16 cellular contexts compared by ENCODE assay signal in the genomic region with DNA sequence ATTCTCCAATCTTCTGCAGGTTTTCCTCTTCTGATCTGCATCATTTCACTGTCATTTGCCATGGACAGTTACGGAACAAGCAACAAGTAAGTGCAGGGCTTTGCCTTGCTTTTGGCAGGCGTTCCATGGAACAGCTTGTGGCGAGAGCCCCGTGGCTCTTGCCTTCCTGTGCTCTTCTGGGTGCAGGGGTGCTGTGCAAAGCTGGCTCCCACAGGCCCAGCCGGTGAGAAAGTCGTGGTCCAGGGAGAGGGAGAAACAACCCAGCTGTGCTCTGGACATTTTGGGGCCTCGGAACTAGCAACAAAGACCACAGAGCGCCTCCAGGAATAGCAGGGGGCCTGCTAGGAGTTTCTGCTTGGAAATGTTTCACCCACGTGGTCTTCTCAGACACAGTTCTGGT.
DNase-seq lines count a peak whose midpoint lies in the region; ATAC-seq and TF ChIP-seq lines count a peak whose summit lies in the region.
"Had no signal": no experiment of that assay in that cellular context is flagged by ENCODE, and none has a peak within 500 bp of the region (broad histone marks: within the 10 kb centered on the region; RNA-seq: fewer than 3 reads in every experiment).

No MANE protein-coding gene starts in this region.

- no peak overlapping the region for H2BK15ac ChIP-seq in H9 (ENCODE audit: low read depth, low read length)

- H2BK12ac ChIP-seq in H9 (ENCODE audit: insufficient read length, low read depth, low read length), result no peak overlapping the region

- H3K36me3 ChIP-seq in endodermal cell (ENCODE audit: control insufficient read depth, insufficient read depth, low read length), result no peaks in the 10 kb centered on the region
- H3K36me3 ChIP-seq in thymus (ENCODE audit: control insufficient read depth, insufficient read depth), result no peaks in the 10 kb centered on the region

- no peaks in the 10 kb centered on the region for H3K79me2 ChIP-seq in H9 (ENCODE audit: insufficient read depth, low read length)

- H3K9me3 ChIP-seq in H9 (ENCODE audit: control insufficient read depth, low read depth, low read length), result no peaks in the 10 kb centered on the region
- no peaks in the 10 kb centered on the region for H3K9me3 ChIP-seq in endodermal cell (ENCODE audit: control insufficient read depth, low read length)
- H3K9me3 ChIP-seq in thymus (ENCODE audit: control insufficient read depth), result no peaks in the 10 kb centered on the region
- H3K9me3 ChIP-seq: A549, Caco-2 had no signal

- H3K27ac ChIP-seq in H9 (ENCODE audit: insufficient read length, low read depth, low read length) (no peak overlapping the region), endodermal cell (ENCODE audit: low read depth, low read length) (no peak overlapping the region), thymus (ENCODE audit: low read depth) (peak overlapping the region; percentile 11)
- H3K27ac ChIP-seq: 22Rv1, A549, C4-2B had no signal

- WGBS in H9 (ENCODE audit: extremely low coverage, insufficient read length, low lambda C conversion rate), result no CpG with 5 or more reads among the region's 9 CpGs
- WGBS in endodermal cell (ENCODE audit: insufficient coverage in 1 of 2, insufficient read length in 1 of 2), 2 experiments, result 87 to 97% methylated on average over 7 to 9 of the region's 9 CpGs
- 78% methylated on average over 9 of the region's 9 CpGs for WGBS in thymus

- H4K20me1 ChIP-seq in H9 (ENCODE audit: control insufficient read depth, insufficient read depth, insufficient read length), result no peaks in the 10 kb centered on the region

- no peak overlapping the region for H4K8ac ChIP-seq in H9 (replicated peaks; ENCODE audit: insufficient read length, low read depth, low read length)

- H3K4me3 Mint-ChIP-seq in H9, result no peak overlapping the region
- H3K4me3 Mint-ChIP-seq in endodermal cell, result no peak overlapping the region
- no peak overlapping the region for H3K4me3 Mint-ChIP-seq in activated T-helper 2 cell treated with anti-CD3 and anti-CD28 coated beads, Interferon-gamma antibody, Interleukin-2, Interleukin-4, amounts not matched to agents 10 μg/mL and 5 μg/mL and 100 μg/mL, durations not matched to agents 14 hours and 24 hours and 36 hours (ENCODE audit: low read depth)
- H3K4me3 Mint-ChIP-seq: CD4-positive, alpha-beta T cell had no signal

- no peak overlapping the region for H3K18ac ChIP-seq in H9 (ENCODE audit: insufficient read length, low read depth, low read length)

- no peaks in the 10 kb centered on the region for H3K4me1 ChIP-seq in H9 (ENCODE audit: insufficient read depth, low read length)
- H3K4me1 ChIP-seq in endodermal cell (ENCODE audit: control insufficient read depth, insufficient read depth, low read length), result peaks cover 13% of the 10 kb centered on the region
- no peaks in the 10 kb centered on the region for H3K4me1 ChIP-seq in thymus (ENCODE audit: control insufficient read depth, insufficient read depth, low read length)
- H3K4me1 ChIP-seq: A549, Caco-2 had no signal

- no peak overlapping the region for H3K4me2 ChIP-seq in H9 (ENCODE audit: insufficient read depth, insufficient read length, low read length)
- H3K4me2 ChIP-seq: A549 had no signal

- no peak overlapping the region for H4K91ac ChIP-seq in H9 (ENCODE audit: insufficient read length, low read depth, low read length)

- H3K23me2 ChIP-seq in H9 (ENCODE audit: insufficient read length, low read depth, low read length, poor library complexity, severe bottlenecking), result no peaks in the 10 kb centered on the region

- H3K27ac Mint-ChIP-seq in H9 (no peak overlapping the region), endodermal cell (no peak overlapping the region)
- no peak overlapping the region for H3K27ac Mint-ChIP-seq in activated T-helper 2 cell treated with anti-CD3 and anti-CD28 coated beads, Interferon-gamma antibody, Interleukin-2, Interleukin-4, amounts not matched to agents 10 μg/mL and 5 μg/mL and 100 μg/mL, durations not matched to agents 14 hours and 24 hours and 36 hours
- H3K27ac Mint-ChIP-seq: CD4-positive, alpha-beta T cell had no signal

- H3K56ac ChIP-seq in H9 (ENCODE audit: insufficient read length, low read depth, low read length), result no peak overlapping the region

- H3K14ac ChIP-seq in H9 (ENCODE audit: insufficient read depth, low read length), result no peak overlapping the region

- H3K23ac ChIP-seq in H9 (ENCODE audit: insufficient read length, low read depth, low read length), result no peak overlapping the region

- no peak overlapping the region for H2AFZ ChIP-seq in H9 (ENCODE audit: low read length)

- no peak for TF ChIP-seq CTCF in H9 (conservative IDR thresholded peaks at IDR 0.05)
- TF ChIP-seq CTCF in endodermal cell (conservative IDR thresholded peaks at IDR 0.05), result no peak

- peaks cover 19% of the 10 kb centered on the region for H3K27me3 Mint-ChIP-seq in H9 (ENCODE audit: low read depth)
- H3K27me3 Mint-ChIP-seq in endodermal cell (ENCODE audit: insufficient read depth), result peaks cover 42% of the 10 kb centered on the region
- no peaks in the 10 kb centered on the region for H3K27me3 Mint-ChIP-seq in activated T-helper 2 cell treated with anti-CD3 and anti-CD28 coated beads, Interferon-gamma antibody, Interleukin-2, Interleukin-4, amounts not matched to agents 10 μg/mL and 5 μg/mL and 100 μg/mL, durations not matched to agents 14 hours and 24 hours and 36 hours (ENCODE audit: low read depth)
- H3K27me3 Mint-ChIP-seq: CD4-positive, alpha-beta T cell had no signal

- H2AK5ac ChIP-seq in H9 (ENCODE audit: insufficient read length, low read length), result no peak overlapping the region

- H3K36me3 Mint-ChIP-seq in H9 (ENCODE audit: insufficient read depth in 1 of 3, low read depth in 3 of 3) (no peaks in the 10 kb centered on the region), endodermal cell (ENCODE audit: low read depth) (no peaks in the 10 kb centered on the region)
- no peaks in the 10 kb centered on the region for H3K36me3 Mint-ChIP-seq in activated T-helper 2 cell treated with anti-CD3 and anti-CD28 coated beads, Interferon-gamma antibody, Interleukin-2, Interleukin-4, amounts not matched to agents 10 μg/mL and 5 μg/mL and 100 μg/mL, durations not matched to agents 14 hours and 24 hours and 36 hours (ENCODE audit: low read depth)

- peak; percentile 33 for DNase-seq in activated effector memory CD4-positive, alpha-beta T cell treated with anti-CD3 and anti-CD28 coated beads, Interleukin-2, amount 50 U/mL, for 16 hours
- DNase-seq in activated effector memory CD4-positive, alpha-beta T cell treated with Interleukin-2 at 50 U/mL for 16 hours, result no peak
- DNase-seq in H9 (peak; percentile 8), endodermal cell (peak; percentile 38)
- no peak for DNase-seq in stimulated activated CD4-positive, alpha-beta T cell treated with anti-CD3 and anti-CD28 coated beads, Interleukin-4, amount 100 ng/mL, for 1 hour
- DNase-seq in activated T-helper 2 cell treated with anti-CD3 and anti-CD28 coated beads, Interferon-gamma antibody, Interleukin-2, Interleukin-4, amounts not matched to agents 10 μg/mL and 5 μg/mL and 100 μg/mL, durations not matched to agents 14 hours and 24 hours and 36 hours (ENCODE audit: low spot score), result no peak
- DNase-seq: AML-193; CD4-positive, alpha-beta T cell; GOT3; H7 had no signal

- no peaks in the 10 kb centered on the region for H3K79me1 ChIP-seq in H9 (ENCODE audit: insufficient read depth, low read depth, low read length, poor library complexity, severe bottlenecking)

- no peak overlapping the region for H2BK20ac ChIP-seq in H9 (ENCODE audit: low read depth, low read length, poor library complexity, severe bottlenecking)

- ATAC-seq in GM21529 (IDR thresholded peaks at IDR 0.05; ENCODE audit: unreplicated experiment), result no peak
- ATAC-seq: A549 had no signal

- H3K9me3 Mint-ChIP-seq in H9 (no peaks in the 10 kb centered on the region), endodermal cell (no peaks in the 10 kb centered on the region)
- H3K9me3 Mint-ChIP-seq in activated T-helper 2 cell treated with anti-CD3 and anti-CD28 coated beads, Interferon-gamma antibody, Interleukin-2, Interleukin-4, amounts not matched to agents 10 μg/mL and 5 μg/mL and 100 μg/mL, durations not matched to agents 14 hours and 24 hours and 36 hours, result no peaks in the 10 kb centered on the region
- H3K9me3 Mint-ChIP-seq: CD4-positive, alpha-beta T cell had no signal

- no peak overlapping the region for H2BK5ac ChIP-seq in H9 (ENCODE audit: insufficient read length, low read length)

- no peak overlapping the region for H4K5ac ChIP-seq in H9 (ENCODE audit: insufficient read length, low read depth, low read length)

- H3K4me1 Mint-ChIP-seq in H9 (peaks cover 8 to 9% of the 10 kb centered on the region in 2 experiments), endodermal cell (peaks cover 16% of the 10 kb centered on the region)
- H3K4me1 Mint-ChIP-seq in activated T-helper 2 cell treated with anti-CD3 and anti-CD28 coated beads, Interferon-gamma antibody, Interleukin-2, Interleukin-4, amounts not matched to agents 10 μg/mL and 5 μg/mL and 100 μg/mL, durations not matched to agents 14 hours and 24 hours and 36 hours (ENCODE audit: low read depth), result no peaks in the 10 kb centered on the region

- H3T11ph ChIP-seq in H9 (ENCODE audit: low read length), result no peak overlapping the region

- no peak overlapping the region for H3K9ac ChIP-seq in H9 (ENCODE audit: extremely low read depth, insufficient read length, low read length)
- no peak overlapping the region for H3K9ac ChIP-seq in endodermal cell (ENCODE audit: extremely low read depth, low read length, poor library complexity, severe bottlenecking)

- no peak overlapping the region for H3K4me3 ChIP-seq in endodermal cell (ENCODE audit: low read length)
- no peak overlapping the region for H3K4me3 ChIP-seq in thymus (ENCODE audit: low read length)
- H3K4me3 ChIP-seq: A549 had no signal

- no peaks in the 10 kb centered on the region for H3K27me3 ChIP-seq in H9 (ENCODE audit: insufficient read depth, low read length)
- H3K27me3 ChIP-seq in endodermal cell (ENCODE audit: control insufficient read depth, insufficient read depth, low read length, poor library complexity, severe bottlenecking), result no peaks in the 10 kb centered on the region
- H3K27me3 ChIP-seq in thymus (ENCODE audit: control insufficient read depth, insufficient read depth), result no peaks in the 10 kb centered on the region

- H3K4ac ChIP-seq in H9 (ENCODE audit: low read depth, low read length), result no peak overlapping the region

- no peak overlapping the region for H2BK120ac ChIP-seq in H9 (ENCODE audit: low read depth, low read length, poor library complexity, severe bottlenecking)

- intact Hi-C loops in activated T-helper 2 cell treated with anti-CD3 and anti-CD28 coated beads, Interferon-gamma antibody, Interleukin-2, Interleukin-4, amounts not matched to agents 10 μg/mL and 5 μg/mL and 100 μg/mL, durations not matched to agents 14 hours and 24 hours and 36 hours (cut with micrococcal nuclease), result no loop called here

Comparison
In these comparisons a context has a peak if more than half of its experiments do, and no peak if none do; other contexts are left out.
1. DNase-seq: peak in activated effector memory CD4-positive, alpha-beta T cell treated with anti-CD3 and anti-CD28 coated beads, Interleukin-2, amount 50 U/mL, for 16 hours (single experiment), H9 (single experiment) and endodermal cell (single experiment); none in activated effector memory CD4-positive, alpha-beta T cell treated with Interleukin-2 at 50 U/mL for 16 hours (single experiment), stimulated activated CD4-positive, alpha-beta T cell treated with anti-CD3 and anti-CD28 coated beads, Interleukin-4, amount 100 ng/mL, for 1 hour (single experiment) and activated T-helper 2 cell treated with anti-CD3 and anti-CD28 coated beads, Interferon-gamma antibody, Interleukin-2, Interleukin-4, amounts not matched to agents 10 μg/mL and 5 μg/mL and 100 μg/mL, durations not matched to agents 14 hours and 24 hours and 36 hours (single experiment).